1 cellular context compared by ENCODE assay signal in genomic region chr5:32249668-32250067, GRCh38.
TF ChIP-seq lines count a peak whose summit lies in the region.

No MANE protein-coding gene starts in this region.

TF ChIP-seq in WTC11, 78 proteins besides CTCF, POLR2A, EP300 and RAD21 (continued from another document):
- TF ChIP-seq AR (CRISPR knock-in tag; IDR thresholded peaks at IDR 0.05) (no peak), ZNF512 (CRISPR knock-in tag; IDR thresholded peaks at IDR 0.05; ENCODE audit: borderline replicate concordance) (no peak), ZMAT4 (CRISPR knock-in tag; IDR thresholded peaks at IDR 0.05) (no peak)
TF ChIP-seq in WTC11: peak in this region for 0.
